In the genomic region with DNA sequence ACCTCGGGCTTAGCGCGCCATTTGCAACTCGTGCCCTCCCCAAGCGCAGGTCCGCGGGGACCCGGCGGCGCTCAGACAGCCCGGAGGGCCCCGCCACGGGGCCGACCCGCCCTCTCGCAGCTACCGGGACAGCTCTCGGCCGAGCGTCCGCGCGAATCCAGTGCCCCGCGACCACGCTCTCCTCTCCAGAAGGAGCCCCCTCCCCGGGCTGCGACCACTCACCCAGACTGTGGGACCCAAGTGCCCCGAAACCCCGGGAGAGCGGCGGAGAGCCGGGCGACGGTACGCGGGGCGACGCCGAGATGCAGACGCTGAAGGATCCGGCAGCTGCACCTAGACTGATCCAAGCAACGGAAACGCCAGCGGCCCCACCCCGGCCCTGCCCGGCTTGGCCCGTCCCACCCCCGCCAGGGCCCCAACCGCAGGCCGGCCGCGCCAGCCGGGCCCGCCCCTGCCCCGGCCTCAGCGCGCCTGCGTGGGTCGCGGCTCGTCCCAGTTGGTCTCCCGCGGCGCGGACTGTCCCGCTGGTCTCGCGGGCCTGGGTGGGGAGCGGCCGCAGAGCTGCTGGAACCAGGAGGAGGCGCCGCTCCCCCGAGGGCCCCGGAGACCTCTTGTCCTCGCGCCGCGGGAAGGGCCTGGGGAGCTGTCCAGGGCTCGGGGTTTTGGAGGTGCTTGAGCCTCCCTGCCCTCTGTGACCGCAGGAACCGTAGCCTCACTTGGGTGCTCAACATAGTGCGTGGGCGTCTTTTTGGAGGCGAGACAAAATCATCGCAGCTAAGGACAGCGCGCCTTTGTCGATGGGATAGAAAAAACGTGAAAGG, we compare ENCODE assay signal across 1 cellular context.
TF ChIP-seq lines count a peak whose summit lies in the region.

A gene (minus strand): TSS at position 340 of the 821 bp plus-strand sequence. CDS start 391 bp downstream, outside the sequence.

TF ChIP-seq in GM12878, 131 proteins besides CTCF, POLR2A, EP300 and RAD21 (continued from another document and continues in another):
- TF ChIP-seq, protein P1, sequence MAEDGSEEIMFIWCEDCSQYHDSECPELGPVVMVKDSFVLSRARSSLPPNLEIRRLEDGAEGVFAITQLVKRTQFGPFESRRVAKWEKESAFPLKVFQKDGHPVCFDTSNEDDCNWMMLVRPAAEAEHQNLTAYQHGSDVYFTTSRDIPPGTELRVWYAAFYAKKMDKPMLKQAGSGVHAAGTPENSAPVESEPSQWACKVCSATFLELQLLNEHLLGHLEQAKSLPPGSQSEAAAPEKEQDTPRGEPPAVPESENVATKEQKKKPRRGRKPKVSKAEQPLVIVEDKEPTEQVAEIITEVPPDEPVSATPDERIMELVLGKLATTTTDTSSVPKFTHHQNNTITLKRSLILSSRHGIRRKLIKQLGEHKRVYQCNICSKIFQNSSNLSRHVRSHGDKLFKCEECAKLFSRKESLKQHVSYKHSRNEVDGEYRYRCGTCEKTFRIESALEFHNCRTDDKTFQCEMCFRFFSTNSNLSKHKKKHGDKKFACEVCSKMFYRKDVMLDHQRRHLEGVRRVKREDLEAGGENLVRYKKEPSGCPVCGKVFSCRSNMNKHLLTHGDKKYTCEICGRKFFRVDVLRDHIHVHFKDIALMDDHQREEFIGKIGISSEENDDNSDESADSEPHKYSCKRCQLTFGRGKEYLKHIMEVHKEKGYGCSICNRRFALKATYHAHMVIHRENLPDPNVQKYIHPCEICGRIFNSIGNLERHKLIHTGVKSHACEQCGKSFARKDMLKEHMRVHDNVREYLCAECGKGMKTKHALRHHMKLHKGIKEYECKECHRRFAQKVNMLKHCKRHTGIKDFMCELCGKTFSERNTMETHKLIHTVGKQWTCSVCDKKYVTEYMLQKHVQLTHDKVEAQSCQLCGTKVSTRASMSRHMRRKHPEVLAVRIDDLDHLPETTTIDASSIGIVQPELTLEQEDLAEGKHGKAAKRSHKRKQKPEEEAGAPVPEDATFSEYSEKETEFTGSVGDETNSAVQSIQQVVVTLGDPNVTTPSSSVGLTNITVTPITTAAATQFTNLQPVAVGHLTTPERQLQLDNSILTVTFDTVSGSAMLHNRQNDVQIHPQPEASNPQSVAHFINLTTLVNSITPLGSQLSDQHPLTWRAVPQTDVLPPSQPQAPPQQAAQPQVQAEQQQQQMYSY (CRISPR knock-in tag; IDR thresholded peaks at IDR 0.05): no peak
- TF ChIP-seq MXI1 (IDR thresholded peaks at IDR 0.05; ENCODE audit: low read depth, low read length) (peak; percentile 71; the same call in 1 of the 2 replicates), GATAD2B (conservative IDR thresholded peaks at IDR 0.05; ENCODE audit: low read depth) (peak; percentile 82; the same call in 1 of the 2 replicates), JUND (IDR thresholded peaks at IDR 0.05; ENCODE audit: low read depth, low read length) (no peak), KDM1A (IDR thresholded peaks at IDR 0.05; ENCODE audit: borderline replicate concordance) (no peak), BCL11A (IDR thresholded peaks at IDR 0.05; ENCODE audit: low read depth, low read length) (no peak; the same call in 1 of the 2 replicates), ZNF24 (IDR thresholded peaks at IDR 0.05) (no peak), ETV6 (conservative IDR thresholded peaks at IDR 0.05 in 1 of 2, IDR thresholded peaks at IDR 0.05 in 1 of 2; ENCODE audit: borderline replicate concordance in 1 of 2, low read depth in 1 of 2) (no peak), TAF1 (IDR thresholded peaks at IDR 0.05; ENCODE audit: borderline replicate concordance, low read depth, low read length) (peak; percentile 96), ZNF384 (IDR thresholded peaks at IDR 0.05; ENCODE audit: borderline replicate concordance, low read depth, low read length) (no peak), MYB (IDR thresholded peaks at IDR 0.05; ENCODE audit: borderline replicate concordance, low read depth, low read length) (no peak), TCF12 (IDR thresholded peaks at IDR 0.05; ENCODE audit: low read depth, low read length) (0 out of 2 replicates have a peak, but pooled peaks have one; percentile 75), SMC3 (IDR thresholded peaks at IDR 0.05; ENCODE audit: borderline replicate concordance, low read length) (no peak), PAX8 (IDR thresholded peaks at IDR 0.05) (no peak), MEF2A (IDR thresholded peaks at IDR 0.05; ENCODE audit: insufficient read depth, low read depth, low read length) (no peak), SMAD1 (IDR thresholded peaks at IDR 0.05; ENCODE audit: low read depth, partially characterized antibody) (no peak), EGR1 (IDR thresholded peaks at IDR 0.05; ENCODE audit: borderline replicate concordance in 1 of 2, low read depth in 2 of 2, low read length in 2 of 2) (peak in 1 of 2 experiments; percentile 94; a peak in 2 of 3 replicates), GABPA (IDR thresholded peaks at IDR 0.05; ENCODE audit: low read depth) (0 out of 2 replicates have a peak, but pooled peaks have one; percentile 14), CREM (IDR thresholded peaks at IDR 0.05; ENCODE audit: low read depth) (0 out of 2 replicates have a peak, but pooled peaks have one; percentile 10), BHLHE40 (IDR thresholded peaks at IDR 0.05; ENCODE audit: borderline replicate concordance in 1 of 2, low read depth in 2 of 2, low read length in 1 of 2) (peak in 1 of 2 experiments; percentile 49; a peak in 2 of 4 replicates), SP1 (IDR thresholded peaks at IDR 0.05; ENCODE audit: low read depth, low read length) (no peak), WRNIP1 (IDR thresholded peaks at IDR 0.05; ENCODE audit: borderline replicate concordance, low read depth, low read length) (no peak), HDGF (IDR thresholded peaks at IDR 0.05) (no peak; the same call in 1 of the 2 replicates), NFIC (IDR thresholded peaks at IDR 0.05; ENCODE audit: low read depth, low read length) (no peak), NBN (IDR thresholded peaks at IDR 0.05) (peak; percentile 56; the same call in 1 of the 2 replicates), KLF5 (IDR thresholded peaks at IDR 0.05; ENCODE audit: partially characterized antibody) (no peak), BACH1 (IDR thresholded peaks at IDR 0.05; ENCODE audit: borderline replicate concordance) (peak; percentile 93), MEF2B (IDR thresholded peaks at IDR 0.05; ENCODE audit: partially characterized antibody, poor library complexity, severe bottlenecking) (no peak), EED (IDR thresholded peaks at IDR 0.05; ENCODE audit: low read depth) (peak; percentile 57), POLR2AphosphoS5 (IDR thresholded peaks at IDR 0.05; ENCODE audit: low read length) (peak; percentile 87), CHD4 (IDR thresholded peaks at IDR 0.05) (no peak), NRF1 (conservative IDR thresholded peaks at IDR 0.05; ENCODE audit: low read depth, low read length) (peak; percentile 51)
- TF ChIP-seq, protein P2, sequence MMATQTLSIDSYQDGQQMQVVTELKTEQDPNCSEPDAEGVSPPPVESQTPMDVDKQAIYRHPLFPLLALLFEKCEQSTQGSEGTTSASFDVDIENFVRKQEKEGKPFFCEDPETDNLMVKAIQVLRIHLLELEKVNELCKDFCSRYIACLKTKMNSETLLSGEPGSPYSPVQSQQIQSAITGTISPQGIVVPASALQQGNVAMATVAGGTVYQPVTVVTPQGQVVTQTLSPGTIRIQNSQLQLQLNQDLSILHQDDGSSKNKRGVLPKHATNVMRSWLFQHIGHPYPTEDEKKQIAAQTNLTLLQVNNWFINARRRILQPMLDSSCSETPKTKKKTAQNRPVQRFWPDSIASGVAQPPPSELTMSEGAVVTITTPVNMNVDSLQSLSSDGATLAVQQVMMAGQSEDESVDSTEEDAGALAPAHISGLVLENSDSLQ (IDR thresholded peaks at IDR 0.05): no peak
- TF ChIP-seq, protein P3, sequence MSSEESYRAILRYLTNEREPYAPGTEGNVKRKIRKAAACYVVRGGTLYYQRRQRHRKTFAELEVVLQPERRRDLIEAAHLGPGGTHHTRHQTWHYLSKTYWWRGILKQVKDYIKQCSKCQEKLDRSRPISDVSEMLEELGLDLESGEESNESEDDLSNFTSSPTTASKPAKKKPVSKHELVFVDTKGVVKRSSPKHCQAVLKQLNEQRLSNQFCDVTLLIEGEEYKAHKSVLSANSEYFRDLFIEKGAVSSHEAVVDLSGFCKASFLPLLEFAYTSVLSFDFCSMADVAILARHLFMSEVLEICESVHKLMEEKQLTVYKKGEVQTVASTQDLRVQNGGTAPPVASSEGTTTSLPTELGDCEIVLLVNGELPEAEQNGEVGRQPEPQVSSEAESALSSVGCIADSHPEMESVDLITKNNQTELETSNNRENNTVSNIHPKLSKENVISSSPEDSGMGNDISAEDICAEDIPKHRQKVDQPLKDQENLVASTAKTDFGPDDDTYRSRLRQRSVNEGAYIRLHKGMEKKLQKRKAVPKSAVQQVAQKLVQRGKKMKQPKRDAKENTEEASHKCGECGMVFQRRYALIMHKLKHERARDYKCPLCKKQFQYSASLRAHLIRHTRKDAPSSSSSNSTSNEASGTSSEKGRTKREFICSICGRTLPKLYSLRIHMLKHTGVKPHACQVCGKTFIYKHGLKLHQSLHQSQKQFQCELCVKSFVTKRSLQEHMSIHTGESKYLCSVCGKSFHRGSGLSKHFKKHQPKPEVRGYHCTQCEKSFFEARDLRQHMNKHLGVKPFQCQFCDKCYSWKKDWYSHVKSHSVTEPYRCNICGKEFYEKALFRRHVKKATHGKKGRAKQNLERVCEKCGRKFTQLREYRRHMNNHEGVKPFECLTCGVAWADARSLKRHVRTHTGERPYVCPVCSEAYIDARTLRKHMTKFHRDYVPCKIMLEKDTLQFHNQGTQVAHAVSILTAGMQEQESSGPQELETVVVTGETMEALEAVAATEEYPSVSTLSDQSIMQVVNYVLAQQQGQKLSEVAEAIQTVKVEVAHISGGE (CRISPR knock-in tag; IDR thresholded peaks at IDR 0.05): no peak
- TF ChIP-seq, protein P4, sequence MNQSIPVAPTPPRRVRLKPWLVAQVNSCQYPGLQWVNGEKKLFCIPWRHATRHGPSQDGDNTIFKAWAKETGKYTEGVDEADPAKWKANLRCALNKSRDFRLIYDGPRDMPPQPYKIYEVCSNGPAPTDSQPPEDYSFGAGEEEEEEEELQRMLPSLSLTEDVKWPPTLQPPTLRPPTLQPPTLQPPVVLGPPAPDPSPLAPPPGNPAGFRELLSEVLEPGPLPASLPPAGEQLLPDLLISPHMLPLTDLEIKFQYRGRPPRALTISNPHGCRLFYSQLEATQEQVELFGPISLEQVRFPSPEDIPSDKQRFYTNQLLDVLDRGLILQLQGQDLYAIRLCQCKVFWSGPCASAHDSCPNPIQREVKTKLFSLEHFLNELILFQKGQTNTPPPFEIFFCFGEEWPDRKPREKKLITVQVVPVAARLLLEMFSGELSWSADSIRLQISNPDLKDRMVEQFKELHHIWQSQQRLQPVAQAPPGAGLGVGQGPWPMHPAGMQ (IDR thresholded peaks at IDR 0.05; ENCODE audit: borderline replicate concordance): no peak
- TF ChIP-seq, protein P5, sequence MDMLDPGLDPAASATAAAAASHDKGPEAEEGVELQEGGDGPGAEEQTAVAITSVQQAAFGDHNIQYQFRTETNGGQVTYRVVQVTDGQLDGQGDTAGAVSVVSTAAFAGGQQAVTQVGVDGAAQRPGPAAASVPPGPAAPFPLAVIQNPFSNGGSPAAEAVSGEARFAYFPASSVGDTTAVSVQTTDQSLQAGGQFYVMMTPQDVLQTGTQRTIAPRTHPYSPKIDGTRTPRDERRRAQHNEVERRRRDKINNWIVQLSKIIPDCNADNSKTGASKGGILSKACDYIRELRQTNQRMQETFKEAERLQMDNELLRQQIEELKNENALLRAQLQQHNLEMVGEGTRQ (IDR thresholded peaks at IDR 0.05; ENCODE audit: borderline replicate concordance, low read depth, low read length): no peak
- TF ChIP-seq, protein P6, sequence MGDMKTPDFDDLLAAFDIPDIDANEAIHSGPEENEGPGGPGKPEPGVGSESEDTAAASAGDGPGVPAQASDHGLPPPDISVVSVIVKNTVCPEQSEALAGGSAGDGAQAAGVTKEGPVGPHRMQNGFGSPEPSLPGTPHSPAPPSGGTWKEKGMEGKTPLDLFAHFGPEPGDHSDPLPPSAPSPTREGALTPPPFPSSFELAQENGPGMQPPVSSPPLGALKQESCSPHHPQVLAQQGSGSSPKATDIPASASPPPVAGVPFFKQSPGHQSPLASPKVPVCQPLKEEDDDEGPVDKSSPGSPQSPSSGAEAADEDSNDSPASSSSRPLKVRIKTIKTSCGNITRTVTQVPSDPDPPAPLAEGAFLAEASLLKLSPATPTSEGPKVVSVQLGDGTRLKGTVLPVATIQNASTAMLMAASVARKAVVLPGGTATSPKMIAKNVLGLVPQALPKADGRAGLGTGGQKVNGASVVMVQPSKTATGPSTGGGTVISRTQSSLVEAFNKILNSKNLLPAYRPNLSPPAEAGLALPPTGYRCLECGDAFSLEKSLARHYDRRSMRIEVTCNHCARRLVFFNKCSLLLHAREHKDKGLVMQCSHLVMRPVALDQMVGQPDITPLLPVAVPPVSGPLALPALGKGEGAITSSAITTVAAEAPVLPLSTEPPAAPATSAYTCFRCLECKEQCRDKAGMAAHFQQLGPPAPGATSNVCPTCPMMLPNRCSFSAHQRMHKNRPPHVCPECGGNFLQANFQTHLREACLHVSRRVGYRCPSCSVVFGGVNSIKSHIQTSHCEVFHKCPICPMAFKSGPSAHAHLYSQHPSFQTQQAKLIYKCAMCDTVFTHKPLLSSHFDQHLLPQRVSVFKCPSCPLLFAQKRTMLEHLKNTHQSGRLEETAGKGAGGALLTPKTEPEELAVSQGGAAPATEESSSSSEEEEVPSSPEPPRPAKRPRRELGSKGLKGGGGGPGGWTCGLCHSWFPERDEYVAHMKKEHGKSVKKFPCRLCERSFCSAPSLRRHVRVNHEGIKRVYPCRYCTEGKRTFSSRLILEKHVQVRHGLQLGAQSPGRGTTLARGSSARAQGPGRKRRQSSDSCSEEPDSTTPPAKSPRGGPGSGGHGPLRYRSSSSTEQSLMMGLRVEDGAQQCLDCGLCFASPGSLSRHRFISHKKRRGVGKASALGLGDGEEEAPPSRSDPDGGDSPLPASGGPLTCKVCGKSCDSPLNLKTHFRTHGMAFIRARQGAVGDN (IDR thresholded peaks at IDR 0.05): peak; percentile 24; the same call in 1 of the 2 replicates
- TF ChIP-seq, protein P7, sequence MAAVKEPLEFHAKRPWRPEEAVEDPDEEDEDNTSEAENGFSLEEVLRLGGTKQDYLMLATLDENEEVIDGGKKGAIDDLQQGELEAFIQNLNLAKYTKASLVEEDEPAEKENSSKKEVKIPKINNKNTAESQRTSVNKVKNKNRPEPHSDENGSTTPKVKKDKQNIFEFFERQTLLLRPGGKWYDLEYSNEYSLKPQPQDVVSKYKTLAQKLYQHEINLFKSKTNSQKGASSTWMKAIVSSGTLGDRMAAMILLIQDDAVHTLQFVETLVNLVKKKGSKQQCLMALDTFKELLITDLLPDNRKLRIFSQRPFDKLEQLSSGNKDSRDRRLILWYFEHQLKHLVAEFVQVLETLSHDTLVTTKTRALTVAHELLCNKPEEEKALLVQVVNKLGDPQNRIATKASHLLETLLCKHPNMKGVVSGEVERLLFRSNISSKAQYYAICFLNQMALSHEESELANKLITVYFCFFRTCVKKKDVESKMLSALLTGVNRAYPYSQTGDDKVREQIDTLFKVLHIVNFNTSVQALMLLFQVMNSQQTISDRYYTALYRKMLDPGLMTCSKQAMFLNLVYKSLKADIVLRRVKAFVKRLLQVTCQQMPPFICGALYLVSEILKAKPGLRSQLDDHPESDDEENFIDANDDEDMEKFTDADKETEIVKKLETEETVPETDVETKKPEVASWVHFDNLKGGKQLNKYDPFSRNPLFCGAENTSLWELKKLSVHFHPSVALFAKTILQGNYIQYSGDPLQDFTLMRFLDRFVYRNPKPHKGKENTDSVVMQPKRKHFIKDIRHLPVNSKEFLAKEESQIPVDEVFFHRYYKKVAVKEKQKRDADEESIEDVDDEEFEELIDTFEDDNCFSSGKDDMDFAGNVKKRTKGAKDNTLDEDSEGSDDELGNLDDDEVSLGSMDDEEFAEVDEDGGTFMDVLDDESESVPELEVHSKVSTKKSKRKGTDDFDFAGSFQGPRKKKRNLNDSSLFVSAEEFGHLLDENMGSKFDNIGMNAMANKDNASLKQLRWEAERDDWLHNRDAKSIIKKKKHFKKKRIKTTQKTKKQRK (IDR thresholded peaks at IDR 0.05; ENCODE audit: low read depth, low read length): no peak
